In the genomic region with DNA sequence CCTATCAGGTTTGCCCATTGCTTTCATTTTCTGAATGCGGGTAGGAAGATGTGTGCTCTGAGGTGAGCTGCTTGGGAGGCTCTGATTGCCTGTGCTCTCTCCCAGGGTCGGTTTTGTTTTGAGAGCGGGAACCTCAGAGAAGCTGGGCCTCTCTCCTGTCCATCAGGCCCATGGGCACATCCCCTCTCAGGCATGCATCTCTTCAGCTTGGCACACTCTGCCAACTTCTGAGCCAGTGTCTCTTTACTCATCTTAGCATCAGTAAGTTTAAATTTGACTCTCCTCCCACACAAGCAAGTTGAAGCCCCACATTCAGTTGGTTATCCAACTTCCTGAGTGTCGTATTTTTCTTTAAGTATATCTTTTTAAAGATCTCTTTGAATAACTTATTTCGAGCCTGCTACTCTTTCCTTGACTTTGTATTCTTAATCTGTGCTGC, we compare ENCODE assay signal across 1 cellular context.
TF ChIP-seq lines count a peak whose summit lies in the region.

No MANE protein-coding gene starts in this region.

TF ChIP-seq in WTC11, 78 proteins besides CTCF, POLR2A, EP300 and RAD21 (continued from another document):
- TF ChIP-seq, protein P1, sequence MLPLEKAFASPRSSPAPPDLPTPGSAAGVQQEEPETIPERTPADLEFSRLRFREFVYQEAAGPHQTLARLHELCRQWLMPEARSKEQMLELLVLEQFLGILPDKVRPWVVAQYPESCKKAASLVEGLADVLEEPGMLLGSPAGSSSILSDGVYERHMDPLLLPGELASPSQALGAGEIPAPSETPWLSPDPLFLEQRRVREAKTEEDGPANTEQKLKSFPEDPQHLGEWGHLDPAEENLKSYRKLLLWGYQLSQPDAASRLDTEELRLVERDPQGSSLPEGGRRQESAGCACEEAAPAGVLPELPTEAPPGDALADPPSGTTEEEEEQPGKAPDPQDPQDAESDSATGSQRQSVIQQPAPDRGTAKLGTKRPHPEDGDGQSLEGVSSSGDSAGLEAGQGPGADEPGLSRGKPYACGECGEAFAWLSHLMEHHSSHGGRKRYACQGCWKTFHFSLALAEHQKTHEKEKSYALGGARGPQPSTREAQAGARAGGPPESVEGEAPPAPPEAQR (CRISPR knock-in tag; IDR thresholded peaks at IDR 0.05): no peak
- TF ChIP-seq, protein P2, sequence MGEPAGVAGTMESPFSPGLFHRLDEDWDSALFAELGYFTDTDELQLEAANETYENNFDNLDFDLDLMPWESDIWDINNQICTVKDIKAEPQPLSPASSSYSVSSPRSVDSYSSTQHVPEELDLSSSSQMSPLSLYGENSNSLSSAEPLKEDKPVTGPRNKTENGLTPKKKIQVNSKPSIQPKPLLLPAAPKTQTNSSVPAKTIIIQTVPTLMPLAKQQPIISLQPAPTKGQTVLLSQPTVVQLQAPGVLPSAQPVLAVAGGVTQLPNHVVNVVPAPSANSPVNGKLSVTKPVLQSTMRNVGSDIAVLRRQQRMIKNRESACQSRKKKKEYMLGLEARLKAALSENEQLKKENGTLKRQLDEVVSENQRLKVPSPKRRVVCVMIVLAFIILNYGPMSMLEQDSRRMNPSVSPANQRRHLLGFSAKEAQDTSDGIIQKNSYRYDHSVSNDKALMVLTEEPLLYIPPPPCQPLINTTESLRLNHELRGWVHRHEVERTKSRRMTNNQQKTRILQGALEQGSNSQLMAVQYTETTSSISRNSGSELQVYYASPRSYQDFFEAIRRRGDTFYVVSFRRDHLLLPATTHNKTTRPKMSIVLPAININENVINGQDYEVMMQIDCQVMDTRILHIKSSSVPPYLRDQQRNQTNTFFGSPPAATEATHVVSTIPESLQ (CRISPR knock-in tag; IDR thresholded peaks at IDR 0.05): no peak
- no peak for TF ChIP-seq TEAD1 (CRISPR knock-in tag; IDR thresholded peaks at IDR 0.05)
- TF ChIP-seq, protein P3, sequence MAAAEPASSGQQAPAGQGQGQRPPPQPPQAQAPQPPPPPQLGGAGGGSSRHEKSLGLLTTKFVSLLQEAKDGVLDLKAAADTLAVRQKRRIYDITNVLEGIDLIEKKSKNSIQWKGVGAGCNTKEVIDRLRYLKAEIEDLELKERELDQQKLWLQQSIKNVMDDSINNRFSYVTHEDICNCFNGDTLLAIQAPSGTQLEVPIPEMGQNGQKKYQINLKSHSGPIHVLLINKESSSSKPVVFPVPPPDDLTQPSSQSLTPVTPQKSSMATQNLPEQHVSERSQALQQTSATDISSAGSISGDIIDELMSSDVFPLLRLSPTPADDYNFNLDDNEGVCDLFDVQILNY (CRISPR knock-in tag; IDR thresholded peaks at IDR 0.05): no peak
- TF ChIP-seq NFE2L1 (CRISPR knock-in tag; IDR thresholded peaks at IDR 0.05): no peak
- TF ChIP-seq, protein P4, sequence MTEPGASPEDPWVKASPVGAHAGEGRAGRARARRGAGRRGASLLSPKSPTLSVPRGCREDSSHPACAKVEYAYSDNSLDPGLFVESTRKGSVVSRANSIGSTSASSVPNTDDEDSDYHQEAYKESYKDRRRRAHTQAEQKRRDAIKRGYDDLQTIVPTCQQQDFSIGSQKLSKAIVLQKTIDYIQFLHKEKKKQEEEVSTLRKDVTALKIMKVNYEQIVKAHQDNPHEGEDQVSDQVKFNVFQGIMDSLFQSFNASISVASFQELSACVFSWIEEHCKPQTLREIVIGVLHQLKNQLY (CRISPR knock-in tag; IDR thresholded peaks at IDR 0.05): no peak
